ENCODE assay signal across 1 cellular context in genomic region chr7:16399265-16399801, GRCh38.
TF ChIP-seq lines count a peak whose summit lies in the region.

No MANE protein-coding gene starts in this region.

TF ChIP-seq in IMR-90, 13 proteins besides CTCF, POLR2A, EP300 and RAD21 (continued from another document):
- TF ChIP-seq RFX5 (IDR thresholded peaks at IDR 0.05; ENCODE audit: low read depth, low read length) (no peak), MAZ (IDR thresholded peaks at IDR 0.05; ENCODE audit: borderline replicate concordance, low read depth, low read length) (no peak), BHLHE40 (IDR thresholded peaks at IDR 0.05; ENCODE audit: low read depth, low read length) (no peak)
